In the genomic region with DNA sequence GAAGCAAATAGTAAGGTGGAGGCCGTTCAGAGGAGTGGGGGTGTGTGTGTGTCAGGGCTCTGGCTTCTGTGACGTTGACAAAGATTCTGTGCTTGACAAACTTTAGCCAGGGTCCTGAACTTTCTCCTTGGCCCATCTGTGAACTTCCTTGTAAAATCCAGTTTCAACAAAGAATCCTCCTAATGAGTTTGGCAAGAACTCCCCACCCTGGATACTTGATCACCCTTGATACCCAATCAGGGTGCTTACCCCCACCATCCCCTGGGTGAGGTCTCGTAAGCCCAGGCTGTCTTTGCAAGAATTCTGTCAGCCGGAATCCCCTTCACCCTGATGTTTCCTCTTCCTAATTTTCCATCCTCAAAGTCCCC, we compare ENCODE assay signal across 2 cellular contexts.
TF ChIP-seq lines count a peak whose summit lies in the region.

No MANE protein-coding gene starts in this region.

TF ChIP-seq in A549, 52 proteins besides CTCF, POLR2A, EP300 and RAD21:
- TF ChIP-seq GATA3 (IDR thresholded peaks at IDR 0.05; ENCODE audit: borderline replicate concordance) (no peak), HOXB13 (CRISPR knock-in tag; IDR thresholded peaks at IDR 0.05; ENCODE audit: low read depth) (no peak), ZNF302 (CRISPR knock-in tag; IDR thresholded peaks at IDR 0.05) (no peak), FOSL2 (IDR thresholded peaks at IDR 0.05) (no peak), FOSL2 (CRISPR knock-in tag; IDR thresholded peaks at IDR 0.05) (no peak), MAFK (IDR thresholded peaks at IDR 0.05; ENCODE audit: partially characterized antibody) (no peak), HOXB5 (CRISPR knock-in tag; IDR thresholded peaks at IDR 0.05) (no peak), NFE2L2 (conservative IDR thresholded peaks at IDR 0.05; ENCODE audit: low read length) (no peak), BHLHE40 (IDR thresholded peaks at IDR 0.05; ENCODE audit: low read depth, low read length) (no peak)
- TF ChIP-seq, protein P1, sequence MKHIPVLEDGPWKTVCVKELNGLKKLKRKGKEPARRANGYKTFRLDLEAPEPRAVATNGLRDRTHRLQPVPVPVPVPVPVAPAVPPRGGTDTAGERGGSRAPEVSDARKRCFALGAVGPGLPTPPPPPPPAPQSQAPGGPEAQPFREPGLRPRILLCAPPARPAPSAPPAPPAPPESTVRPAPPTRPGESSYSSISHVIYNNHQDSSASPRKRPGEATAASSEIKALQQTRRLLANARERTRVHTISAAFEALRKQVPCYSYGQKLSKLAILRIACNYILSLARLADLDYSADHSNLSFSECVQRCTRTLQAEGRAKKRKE (CRISPR knock-in tag; IDR thresholded peaks at IDR 0.05; ENCODE audit: low read depth): no peak

TF ChIP-seq in GM12878, 131 proteins besides CTCF, POLR2A, EP300 and RAD21:
- TF ChIP-seq, protein P2, sequence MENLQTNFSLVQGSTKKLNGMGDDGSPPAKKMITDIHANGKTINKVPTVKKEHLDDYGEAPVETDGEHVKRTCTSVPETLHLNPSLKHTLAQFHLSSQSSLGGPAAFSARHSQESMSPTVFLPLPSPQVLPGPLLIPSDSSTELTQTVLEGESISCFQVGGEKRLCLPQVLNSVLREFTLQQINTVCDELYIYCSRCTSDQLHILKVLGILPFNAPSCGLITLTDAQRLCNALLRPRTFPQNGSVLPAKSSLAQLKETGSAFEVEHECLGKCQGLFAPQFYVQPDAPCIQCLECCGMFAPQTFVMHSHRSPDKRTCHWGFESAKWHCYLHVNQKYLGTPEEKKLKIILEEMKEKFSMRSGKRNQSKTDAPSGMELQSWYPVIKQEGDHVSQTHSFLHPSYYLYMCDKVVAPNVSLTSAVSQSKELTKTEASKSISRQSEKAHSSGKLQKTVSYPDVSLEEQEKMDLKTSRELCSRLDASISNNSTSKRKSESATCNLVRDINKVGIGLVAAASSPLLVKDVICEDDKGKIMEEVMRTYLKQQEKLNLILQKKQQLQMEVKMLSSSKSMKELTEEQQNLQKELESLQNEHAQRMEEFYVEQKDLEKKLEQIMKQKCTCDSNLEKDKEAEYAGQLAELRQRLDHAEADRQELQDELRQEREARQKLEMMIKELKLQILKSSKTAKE (IDR thresholded peaks at IDR 0.05; ENCODE audit: low read depth, poor library complexity, severe bottlenecking): no peak
- TF ChIP-seq LARP7 (IDR thresholded peaks at IDR 0.05): no peak
- TF ChIP-seq, protein P3, sequence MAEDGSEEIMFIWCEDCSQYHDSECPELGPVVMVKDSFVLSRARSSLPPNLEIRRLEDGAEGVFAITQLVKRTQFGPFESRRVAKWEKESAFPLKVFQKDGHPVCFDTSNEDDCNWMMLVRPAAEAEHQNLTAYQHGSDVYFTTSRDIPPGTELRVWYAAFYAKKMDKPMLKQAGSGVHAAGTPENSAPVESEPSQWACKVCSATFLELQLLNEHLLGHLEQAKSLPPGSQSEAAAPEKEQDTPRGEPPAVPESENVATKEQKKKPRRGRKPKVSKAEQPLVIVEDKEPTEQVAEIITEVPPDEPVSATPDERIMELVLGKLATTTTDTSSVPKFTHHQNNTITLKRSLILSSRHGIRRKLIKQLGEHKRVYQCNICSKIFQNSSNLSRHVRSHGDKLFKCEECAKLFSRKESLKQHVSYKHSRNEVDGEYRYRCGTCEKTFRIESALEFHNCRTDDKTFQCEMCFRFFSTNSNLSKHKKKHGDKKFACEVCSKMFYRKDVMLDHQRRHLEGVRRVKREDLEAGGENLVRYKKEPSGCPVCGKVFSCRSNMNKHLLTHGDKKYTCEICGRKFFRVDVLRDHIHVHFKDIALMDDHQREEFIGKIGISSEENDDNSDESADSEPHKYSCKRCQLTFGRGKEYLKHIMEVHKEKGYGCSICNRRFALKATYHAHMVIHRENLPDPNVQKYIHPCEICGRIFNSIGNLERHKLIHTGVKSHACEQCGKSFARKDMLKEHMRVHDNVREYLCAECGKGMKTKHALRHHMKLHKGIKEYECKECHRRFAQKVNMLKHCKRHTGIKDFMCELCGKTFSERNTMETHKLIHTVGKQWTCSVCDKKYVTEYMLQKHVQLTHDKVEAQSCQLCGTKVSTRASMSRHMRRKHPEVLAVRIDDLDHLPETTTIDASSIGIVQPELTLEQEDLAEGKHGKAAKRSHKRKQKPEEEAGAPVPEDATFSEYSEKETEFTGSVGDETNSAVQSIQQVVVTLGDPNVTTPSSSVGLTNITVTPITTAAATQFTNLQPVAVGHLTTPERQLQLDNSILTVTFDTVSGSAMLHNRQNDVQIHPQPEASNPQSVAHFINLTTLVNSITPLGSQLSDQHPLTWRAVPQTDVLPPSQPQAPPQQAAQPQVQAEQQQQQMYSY (CRISPR knock-in tag; IDR thresholded peaks at IDR 0.05): no peak
- no peak for TF ChIP-seq SUZ12 (IDR thresholded peaks at IDR 0.05; ENCODE audit: unreplicated experiment)
- no peak for TF ChIP-seq KAT2A (conservative IDR thresholded peaks at IDR 0.05; ENCODE audit: control insufficient read depth, low read depth, low read length)
- TF ChIP-seq, protein P4, sequence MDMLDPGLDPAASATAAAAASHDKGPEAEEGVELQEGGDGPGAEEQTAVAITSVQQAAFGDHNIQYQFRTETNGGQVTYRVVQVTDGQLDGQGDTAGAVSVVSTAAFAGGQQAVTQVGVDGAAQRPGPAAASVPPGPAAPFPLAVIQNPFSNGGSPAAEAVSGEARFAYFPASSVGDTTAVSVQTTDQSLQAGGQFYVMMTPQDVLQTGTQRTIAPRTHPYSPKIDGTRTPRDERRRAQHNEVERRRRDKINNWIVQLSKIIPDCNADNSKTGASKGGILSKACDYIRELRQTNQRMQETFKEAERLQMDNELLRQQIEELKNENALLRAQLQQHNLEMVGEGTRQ (IDR thresholded peaks at IDR 0.05; ENCODE audit: borderline replicate concordance, low read depth, low read length): no peak
- TF ChIP-seq ETV6 (conservative IDR thresholded peaks at IDR 0.05 in 1 of 2, IDR thresholded peaks at IDR 0.05 in 1 of 2; ENCODE audit: borderline replicate concordance in 1 of 2, low read depth in 1 of 2): no peak
- TF ChIP-seq TAF1 (IDR thresholded peaks at IDR 0.05; ENCODE audit: borderline replicate concordance, low read depth, low read length): no peak
- TF ChIP-seq, protein P5, sequence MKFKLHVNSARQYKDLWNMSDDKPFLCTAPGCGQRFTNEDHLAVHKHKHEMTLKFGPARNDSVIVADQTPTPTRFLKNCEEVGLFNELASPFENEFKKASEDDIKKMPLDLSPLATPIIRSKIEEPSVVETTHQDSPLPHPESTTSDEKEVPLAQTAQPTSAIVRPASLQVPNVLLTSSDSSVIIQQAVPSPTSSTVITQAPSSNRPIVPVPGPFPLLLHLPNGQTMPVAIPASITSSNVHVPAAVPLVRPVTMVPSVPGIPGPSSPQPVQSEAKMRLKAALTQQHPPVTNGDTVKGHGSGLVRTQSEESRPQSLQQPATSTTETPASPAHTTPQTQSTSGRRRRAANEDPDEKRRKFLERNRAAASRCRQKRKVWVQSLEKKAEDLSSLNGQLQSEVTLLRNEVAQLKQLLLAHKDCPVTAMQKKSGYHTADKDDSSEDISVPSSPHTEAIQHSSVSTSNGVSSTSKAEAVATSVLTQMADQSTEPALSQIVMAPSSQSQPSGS (IDR thresholded peaks at IDR 0.05; ENCODE audit: low read length): no peak
- no peak for TF ChIP-seq ZNF24 (IDR thresholded peaks at IDR 0.05)
- no peak for TF ChIP-seq ZBED1 (IDR thresholded peaks at IDR 0.05; ENCODE audit: borderline replicate concordance)
- TF ChIP-seq EGR1 (IDR thresholded peaks at IDR 0.05; ENCODE audit: borderline replicate concordance in 1 of 2, low read depth in 2 of 2, low read length in 2 of 2): no peak
- TF ChIP-seq, protein P6, sequence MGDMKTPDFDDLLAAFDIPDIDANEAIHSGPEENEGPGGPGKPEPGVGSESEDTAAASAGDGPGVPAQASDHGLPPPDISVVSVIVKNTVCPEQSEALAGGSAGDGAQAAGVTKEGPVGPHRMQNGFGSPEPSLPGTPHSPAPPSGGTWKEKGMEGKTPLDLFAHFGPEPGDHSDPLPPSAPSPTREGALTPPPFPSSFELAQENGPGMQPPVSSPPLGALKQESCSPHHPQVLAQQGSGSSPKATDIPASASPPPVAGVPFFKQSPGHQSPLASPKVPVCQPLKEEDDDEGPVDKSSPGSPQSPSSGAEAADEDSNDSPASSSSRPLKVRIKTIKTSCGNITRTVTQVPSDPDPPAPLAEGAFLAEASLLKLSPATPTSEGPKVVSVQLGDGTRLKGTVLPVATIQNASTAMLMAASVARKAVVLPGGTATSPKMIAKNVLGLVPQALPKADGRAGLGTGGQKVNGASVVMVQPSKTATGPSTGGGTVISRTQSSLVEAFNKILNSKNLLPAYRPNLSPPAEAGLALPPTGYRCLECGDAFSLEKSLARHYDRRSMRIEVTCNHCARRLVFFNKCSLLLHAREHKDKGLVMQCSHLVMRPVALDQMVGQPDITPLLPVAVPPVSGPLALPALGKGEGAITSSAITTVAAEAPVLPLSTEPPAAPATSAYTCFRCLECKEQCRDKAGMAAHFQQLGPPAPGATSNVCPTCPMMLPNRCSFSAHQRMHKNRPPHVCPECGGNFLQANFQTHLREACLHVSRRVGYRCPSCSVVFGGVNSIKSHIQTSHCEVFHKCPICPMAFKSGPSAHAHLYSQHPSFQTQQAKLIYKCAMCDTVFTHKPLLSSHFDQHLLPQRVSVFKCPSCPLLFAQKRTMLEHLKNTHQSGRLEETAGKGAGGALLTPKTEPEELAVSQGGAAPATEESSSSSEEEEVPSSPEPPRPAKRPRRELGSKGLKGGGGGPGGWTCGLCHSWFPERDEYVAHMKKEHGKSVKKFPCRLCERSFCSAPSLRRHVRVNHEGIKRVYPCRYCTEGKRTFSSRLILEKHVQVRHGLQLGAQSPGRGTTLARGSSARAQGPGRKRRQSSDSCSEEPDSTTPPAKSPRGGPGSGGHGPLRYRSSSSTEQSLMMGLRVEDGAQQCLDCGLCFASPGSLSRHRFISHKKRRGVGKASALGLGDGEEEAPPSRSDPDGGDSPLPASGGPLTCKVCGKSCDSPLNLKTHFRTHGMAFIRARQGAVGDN (IDR thresholded peaks at IDR 0.05): no peak; the same call in 1 of the 2 replicates
- TF ChIP-seq, protein P7, sequence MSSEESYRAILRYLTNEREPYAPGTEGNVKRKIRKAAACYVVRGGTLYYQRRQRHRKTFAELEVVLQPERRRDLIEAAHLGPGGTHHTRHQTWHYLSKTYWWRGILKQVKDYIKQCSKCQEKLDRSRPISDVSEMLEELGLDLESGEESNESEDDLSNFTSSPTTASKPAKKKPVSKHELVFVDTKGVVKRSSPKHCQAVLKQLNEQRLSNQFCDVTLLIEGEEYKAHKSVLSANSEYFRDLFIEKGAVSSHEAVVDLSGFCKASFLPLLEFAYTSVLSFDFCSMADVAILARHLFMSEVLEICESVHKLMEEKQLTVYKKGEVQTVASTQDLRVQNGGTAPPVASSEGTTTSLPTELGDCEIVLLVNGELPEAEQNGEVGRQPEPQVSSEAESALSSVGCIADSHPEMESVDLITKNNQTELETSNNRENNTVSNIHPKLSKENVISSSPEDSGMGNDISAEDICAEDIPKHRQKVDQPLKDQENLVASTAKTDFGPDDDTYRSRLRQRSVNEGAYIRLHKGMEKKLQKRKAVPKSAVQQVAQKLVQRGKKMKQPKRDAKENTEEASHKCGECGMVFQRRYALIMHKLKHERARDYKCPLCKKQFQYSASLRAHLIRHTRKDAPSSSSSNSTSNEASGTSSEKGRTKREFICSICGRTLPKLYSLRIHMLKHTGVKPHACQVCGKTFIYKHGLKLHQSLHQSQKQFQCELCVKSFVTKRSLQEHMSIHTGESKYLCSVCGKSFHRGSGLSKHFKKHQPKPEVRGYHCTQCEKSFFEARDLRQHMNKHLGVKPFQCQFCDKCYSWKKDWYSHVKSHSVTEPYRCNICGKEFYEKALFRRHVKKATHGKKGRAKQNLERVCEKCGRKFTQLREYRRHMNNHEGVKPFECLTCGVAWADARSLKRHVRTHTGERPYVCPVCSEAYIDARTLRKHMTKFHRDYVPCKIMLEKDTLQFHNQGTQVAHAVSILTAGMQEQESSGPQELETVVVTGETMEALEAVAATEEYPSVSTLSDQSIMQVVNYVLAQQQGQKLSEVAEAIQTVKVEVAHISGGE (CRISPR knock-in tag; IDR thresholded peaks at IDR 0.05): no peak
- no peak for TF ChIP-seq GABPA (IDR thresholded peaks at IDR 0.05; ENCODE audit: low read depth)
- no peak for TF ChIP-seq GATAD2B (conservative IDR thresholded peaks at IDR 0.05; ENCODE audit: low read depth)
